In genomic region chr2:18251486-18251885, GRCh38 we compare ENCODE assay signal across 26 cellular contexts.
"Had no signal": no experiment of that assay in that cellular context is flagged by ENCODE, and none has a peak within 500 bp of the region (broad histone marks: within the 10 kb centered on the region; RNA-seq: fewer than 3 reads in every experiment).

No MANE protein-coding gene starts in this region.

- H3K9me3 Mint-ChIP-seq: activated naive CD8-positive, alpha-beta T cell treated with anti-CD3 and anti-CD28 coated beads, Interleukin-2, amount 10 ng/mL, durations not matched to agents 7 days and 5 days; T-helper 2 cell treated with Interferon-gamma antibody and Interleukin-4, amounts not matched to agents 5 μg/mL and 100 μg/mL, for 36 hours had no signal

- H3K27ac Mint-ChIP-seq: activated CD8-positive, alpha-beta T cell treated with anti-CD3 and anti-CD28 coated beads, Interleukin-2, amount 10 ng/mL, durations not matched to agents 7 days and 5 days; activated naive CD8-positive, alpha-beta T cell treated with anti-CD3 and anti-CD28 coated beads, Interleukin-2, amount 10 ng/mL, durations not matched to agents 7 days and 5 days; T-helper 2 cell treated with Interferon-gamma antibody and Interleukin-4, amounts not matched to agents 5 μg/mL and 100 μg/mL, for 36 hours; WTC11 had no signal

- H3K4me3 ChIP-seq: adrenal gland, SJSA1 had no signal

- DNase-seq: activated CD4-positive, alpha-beta T cell treated with anti-CD3 and anti-CD28 coated beads for 48 hours; activated CD4-positive, alpha-beta T cell treated with anti-CD3 and anti-CD28 coated beads, Interleukin-2, amount 50 U/mL, for 4 hours; activated CD4-positive, CD25-positive, alpha-beta regulatory T cell treated with anti-CD3 and anti-CD28 coated beads, Interleukin-2, amount 50 U/mL, for 72 hours; activated CD8-positive, alpha-beta memory T cell treated with anti-CD3 and anti-CD28 coated beads, Interleukin-2, amount 50 U/mL, for 48 hours; activated CD8-positive, alpha-beta T cell treated with anti-CD3 and anti-CD28 coated beads, Interleukin-2, amount 10 ng/mL, durations not matched to agents 7 days and 5 days; activated naive CD4-positive, alpha-beta T cell treated with anti-CD3 and anti-CD28 coated beads, Interleukin-2, amount 50 U/mL, for 16 hours; activated naive CD8-positive, alpha-beta T cell treated with anti-CD3 and anti-CD28 coated beads, Interleukin-2, amount 10 ng/mL, durations not matched to agents 7 days and 5 days; activated T-cell treated with anti-CD3 and anti-CD28 coated beads, Interleukin-2, amount 50 U/mL, for 1 hour; adrenal gland; anterior cingulate cortex; cerebellar nuclear complex; Kasumi-1; KBM-7; NCI-H1048; NCI-H146; NCI-H1930; NCI-H345; NCI-H510A; RPMI8226; SW 1271 had no signal

- H3K27ac ChIP-seq: adrenal gland, SJSA1 had no signal

- H3K36me3 Mint-ChIP-seq: activated naive CD8-positive, alpha-beta T cell treated with anti-CD3 and anti-CD28 coated beads, Interleukin-2, amount 10 ng/mL, durations not matched to agents 7 days and 5 days; WTC11 had no signal

- H3K4me1 Mint-ChIP-seq: activated naive CD8-positive, alpha-beta T cell treated with anti-CD3 and anti-CD28 coated beads, Interleukin-2, amount 10 ng/mL, durations not matched to agents 7 days and 5 days had no signal

- H3K27me3 Mint-ChIP-seq: activated naive CD8-positive, alpha-beta T cell treated with anti-CD3 and anti-CD28 coated beads, Interleukin-2, amount 10 ng/mL, durations not matched to agents 7 days and 5 days had no signal

- ATAC-seq: activated CD8-positive, alpha-beta T cell treated with anti-CD3 and anti-CD28 coated beads, Interleukin-2, amount 10 ng/mL, durations not matched to agents 7 days and 5 days; Panc1; Right ventricle myocardium inferior; SK-N-SH treated with all-trans-retinoic acid at 6 μM for 48 hours; WTC11 had no signal

- H3K27me3 ChIP-seq: adrenal gland, SJSA1 had no signal

- H3K4me3 Mint-ChIP-seq: activated CD8-positive, alpha-beta T cell treated with anti-CD3 and anti-CD28 coated beads, Interleukin-2, amount 10 ng/mL, durations not matched to agents 7 days and 5 days; activated naive CD8-positive, alpha-beta T cell treated with anti-CD3 and anti-CD28 coated beads, Interleukin-2, amount 10 ng/mL, durations not matched to agents 7 days and 5 days; T-helper 2 cell treated with Interferon-gamma antibody and Interleukin-4, amounts not matched to agents 5 μg/mL and 100 μg/mL, for 36 hours; WTC11 had no signal
